In genomic region chr4:83708500-83709175, GRCh38 we compare ENCODE assay signal across 19 cellular contexts.
"Had no signal": no experiment of that assay in that cellular context is flagged by ENCODE, and none has a peak within 500 bp of the region (broad histone marks: within the 10 kb centered on the region; RNA-seq: fewer than 3 reads in every experiment).

No MANE protein-coding gene starts in this region.

- ATAC-seq: activated T-cell treated with anti-CD3 and anti-CD28 coated beads, Interleukin-2, amount 50 U/mL, for 4 hours; gastroesophageal sphincter; left lobe of liver; mucosa of descending colon; naive thymus-derived CD4-positive, alpha-beta T cell; stimulated activated naive B cell treated with anti-CD40 and anti-IgM and Interleukin-4, amounts not matched to agents 10 μg/mL and 1 μg/mL and 100 μg/mL, for 72 hours had no signal

- H3K4me1 ChIP-seq: gastroesophageal sphincter, tibial artery, vagina had no signal

- H3K4me3 ChIP-seq: cardiac muscle cell, dorsolateral prefrontal cortex, gastroesophageal sphincter, mucosa of descending colon, skin epidermis, tibial artery, vagina had no signal

- H3K27me3 ChIP-seq: cardiac muscle cell, dorsolateral prefrontal cortex, gastroesophageal sphincter, tibial artery, vagina had no signal

- H3K9me3 ChIP-seq: gastroesophageal sphincter, mucosa of descending colon, tibial artery, vagina had no signal

- H3K27ac ChIP-seq: cardiac muscle cell, dorsolateral prefrontal cortex, gastroesophageal sphincter, skin epidermis, tibial artery, vagina had no signal

- H3K36me3 ChIP-seq: cardiac muscle cell, gastroesophageal sphincter, tibial artery, vagina had no signal

- DNase-seq: activated CD4-positive, alpha-beta memory T cell treated with anti-CD3 and anti-CD28 coated beads, Interleukin-2, amount 10 ng/mL, durations not matched to agents 7 days and 5 days; activated CD4-positive, alpha-beta T cell treated with anti-CD3 and anti-CD28 coated beads for 4 hours; activated effector memory CD4-positive, alpha-beta T cell treated with Interleukin-2 at 50 U/mL for 16 hours; activated T-cell treated with anti-CD3 and anti-CD28 coated beads, Interleukin-2, amount 50 U/mL, for 4 hours; dorsolateral prefrontal cortex; mucosa of descending colon; naive thymus-derived CD4-positive, alpha-beta T cell; nucleus accumbens; posterior cingulate gyrus; stimulated activated CD4-positive, alpha-beta T cell treated with anti-CD3 and anti-CD28 coated beads, Interleukin-15, amount 100 ng/mL, for 24 hours; stimulated activated CD4-positive, alpha-beta T cell treated with anti-CD3 and anti-CD28 coated beads, Interleukin-4, amount 100 ng/mL, for 1 hour; stimulated activated naive B cell treated with anti-CD40 and anti-IgM and Interleukin-4, amounts not matched to agents 10 μg/mL and 1 μg/mL and 100 μg/mL, for 72 hours; T-helper 2 cell; tibial artery had no signal
